ENCODE assay signal across 14 cellular contexts in genomic region chr16:59878999-59879398, GRCh38.
"Had no signal": no experiment of that assay in that cellular context is flagged by ENCODE, and none has a peak within 500 bp of the region (broad histone marks: within the 10 kb centered on the region; RNA-seq: fewer than 3 reads in every experiment).

No MANE protein-coding gene starts in this region.

- H3K27me3 ChIP-seq: ascending aorta, esophagus squamous epithelium, tibial artery had no signal

- ATAC-seq: activated T-cell treated with anti-CD3 and anti-CD28 coated beads, Interleukin-2, amount 50 U/mL, for 72 hours had no signal

- H3K36me3 ChIP-seq: ascending aorta, esophagus squamous epithelium, tibial artery, WERI-Rb-1 had no signal

- DNase-seq: activated CD4-positive, alpha-beta T cell treated with anti-CD3 and anti-CD28 coated beads for 1 hour; activated effector memory CD4-positive, alpha-beta T cell treated with anti-CD3 and anti-CD28 coated beads, Interleukin-2, amount 50 U/mL, for 16 hours; activated T-cell treated with anti-CD3 and anti-CD28 coated beads, Interleukin-2, amount 50 U/mL, for 72 hours; effector CD8-positive, alpha-beta T cell; esophagus squamous epithelium; nucleus accumbens; posterior cingulate gyrus; retina; stimulated activated CD8-positive, alpha-beta memory T cell treated with anti-CD3 and anti-CD28 coated beads, Interleukin-4, amount 100 ng/mL, for 48 hours; stimulated activated naive CD4-positive, alpha-beta T cell treated with Interleukin-2 at 50 U/mL for 16 hours; T-helper 2 cell; tibial artery; WERI-Rb-1 had no signal

- H3K9me3 ChIP-seq: ascending aorta, esophagus squamous epithelium, tibial artery had no signal

- H3K4me3 ChIP-seq: ascending aorta, esophagus squamous epithelium, tibial artery had no signal

- H3K27ac ChIP-seq: ascending aorta, esophagus squamous epithelium, tibial artery, WERI-Rb-1 had no signal

- H3K4me1 ChIP-seq: ascending aorta, tibial artery had no signal
